In the genomic region with DNA sequence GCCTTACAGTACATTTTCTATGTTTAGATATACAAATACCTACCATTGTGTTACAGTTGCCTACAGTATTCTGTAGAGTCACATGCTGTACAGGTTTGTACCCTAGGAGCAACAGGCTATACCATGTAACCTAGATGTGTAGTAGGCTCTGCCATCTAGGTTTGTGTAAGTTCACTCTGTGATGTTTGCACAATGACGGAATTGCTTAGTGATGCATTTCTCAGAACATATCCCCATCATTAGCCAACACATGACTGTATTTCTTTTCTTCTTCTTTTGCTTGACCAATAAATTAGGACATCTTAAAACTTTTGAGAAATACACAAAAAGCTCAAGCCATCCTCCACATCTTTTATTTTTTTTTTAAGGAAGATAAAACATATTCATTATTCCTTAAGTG, we compare ENCODE assay signal across 21 cellular contexts. TPM values are rescaled to one million over a fixed set of nuclear protein-coding genes. Genes with fewer than 3 reads are reported as not detected.
DNase-seq lines count a peak whose midpoint lies in the region; ATAC-seq and TF ChIP-seq lines count a peak whose summit lies in the region.
"Had no signal": no experiment of that assay in that cellular context is flagged by ENCODE, and none has a peak within 500 bp of the region (broad histone marks: within the 10 kb centered on the region; RNA-seq: fewer than 3 reads in every experiment).

No MANE protein-coding gene starts in this region.

- no peak overlapping the region for H2AFZ ChIP-seq in hepatocyte
- H2AFZ ChIP-seq: GM23338, PC-9 had no signal

- H3K4me3 ChIP-seq in left ventricle myocardium inferior (no peak overlapping the region), coronary artery (no peak overlapping the region), gastrocnemius medialis (no peak overlapping the region), hepatocyte (no peak overlapping the region)
- H3K4me3 ChIP-seq: BLaER1, GM23338, PC-9, SJSA1 had no signal

- H3K27me3 ChIP-seq in left ventricle myocardium inferior (ENCODE audit: low read depth) (no peaks in the 10 kb centered on the region), gastrocnemius medialis (no peaks in the 10 kb centered on the region), hepatocyte (peaks cover 5% of the 10 kb centered on the region)
- H3K27me3 ChIP-seq: SJSA1 had no signal

- TF ChIP-seq CTCF in left ventricle myocardium inferior (IDR thresholded peaks at IDR 0.05; ENCODE audit: borderline replicate concordance) = no peak
- no peak for TF ChIP-seq CTCF in coronary artery (IDR thresholded peaks at IDR 0.05)
- no peak for TF ChIP-seq CTCF in gastrocnemius medialis (IDR thresholded peaks at IDR 0.05 in 4 of 5, conservative IDR thresholded peaks at IDR 0.05 in 1 of 5)
- TF ChIP-seq CTCF in hepatocyte (IDR thresholded peaks at IDR 0.05; ENCODE audit: poor library complexity) = no peak

- intact Hi-C loops in left ventricle myocardium inferior (cut with micrococcal nuclease) (no loop called here), Right ventricle myocardium inferior (cut with DNase I) (no loop called here), gastrocnemius medialis (cut with DNase I; ENCODE audit: low total_unique reads) (no loop called here)

- H3K4me1 ChIP-seq in left ventricle myocardium inferior (peaks cover 62% of the 10 kb centered on the region), gastrocnemius medialis (peaks cover 73% of the 10 kb centered on the region in 2 donors), hepatocyte (ENCODE audit: insufficient read depth) (peaks cover 13% of the 10 kb centered on the region)

- H3K9me3 ChIP-seq in left ventricle myocardium inferior (replicated peaks) (no peaks in the 10 kb centered on the region), gastrocnemius medialis (no peaks in the 10 kb centered on the region), hepatocyte (ENCODE audit: low read depth) (no peaks in the 10 kb centered on the region)
- H3K9me3 ChIP-seq: BLaER1 had no signal

- no peaks in the 10 kb centered on the region for H3K79me2 ChIP-seq in hepatocyte

- 85% methylated on average over 1 of the region's 1 CpG for WGBS in hepatocyte (ENCODE audit: low lambda C conversion rate, missing lambda C conversion rate)

- no peak for ATAC-seq in Right ventricle myocardium inferior
- no peak for ATAC-seq in gastrocnemius medialis
- no peak for ATAC-seq in GM18861 (IDR thresholded peaks at IDR 0.05; ENCODE audit: unreplicated experiment)
- ATAC-seq in GM21825 (IDR thresholded peaks at IDR 0.05; ENCODE audit: unreplicated experiment) = no peak
- no peak for ATAC-seq in GM18520 (IDR thresholded peaks at IDR 0.05; ENCODE audit: unreplicated experiment)
- ATAC-seq: GM23338, left colon had no signal

- no peak overlapping the region for H3K4me2 ChIP-seq in hepatocyte
- H3K4me2 ChIP-seq: BLaER1, GM23338, PC-9 had no signal

- H3K27ac ChIP-seq in left ventricle myocardium inferior (replicated peaks) = peak overlapping the region; percentile 8
- H3K27ac ChIP-seq in coronary artery = peak overlapping the region; percentile 87 to 97
- peak overlapping the region; percentile 89 to 98 (median 95) for H3K27ac ChIP-seq in gastrocnemius medialis
- no peak overlapping the region for H3K27ac ChIP-seq in hepatocyte
- H3K27ac ChIP-seq: BLaER1, PC-9, SJSA1 had no signal

- H3K36me3 ChIP-seq in left ventricle myocardium inferior (no peaks in the 10 kb centered on the region), gastrocnemius medialis (no peaks in the 10 kb centered on the region), hepatocyte (replicated peaks; ENCODE audit: insufficient read depth, low read depth) (no peaks in the 10 kb centered on the region)
- H3K36me3 ChIP-seq: BLaER1, SJSA1 had no signal

- no peaks in the 10 kb centered on the region for H3K9me2 ChIP-seq in hepatocyte (replicated peaks; ENCODE audit: insufficient read depth)

- no peaks in the 10 kb centered on the region for H4K20me1 ChIP-seq in hepatocyte (ENCODE audit: insufficient read depth, poor library complexity, severe bottlenecking)

- in situ Hi-C loops in gastrocnemius medialis (cut with MboI; ENCODE audit: low sequenced_read_pairs in 4 of 4) = loop anchor here in 1 of 4 donors (5.0 to 25.0 kb wide), 2 partner anchors 35 to 1535 kb away; no protein-coding TSS in a partner anchor

- DNase-seq in left ventricle myocardium inferior (no peak), Right ventricle myocardium inferior (ENCODE audit: missing footprints) (no peak), coronary artery (ENCODE audit: low spot score) (no peak), gastrocnemius medialis (no peak), hepatocyte (ENCODE audit: low spot score) (no peak)
- DNase-seq: activated CD8-positive, alpha-beta memory T cell treated with anti-CD3 and anti-CD28 coated beads, Interleukin-2, amount 50 U/mL, for 4 hours; caudate nucleus; glutamatergic neuron; left colon; NCI-H1694; NCI-H774; PC-9; posterior cingulate gyrus; stimulated activated CD4-positive, alpha-beta T cell treated with anti-CD3 and anti-CD28 coated beads, Interleukin-1b, Interleukin-23, amount 100 ng/mL, for 48 hours; stimulated activated naive CD4-positive, alpha-beta T cell had no signal

- peak in 1 of 2 donors; percentile 23 for TF ChIP-seq POLR2A in gastrocnemius medialis (IDR thresholded peaks at IDR 0.05)

RNA-seq across cellular contexts. Expression of a gene that starts 5.5 kb away (rescaled TPM):
- total RNA-seq in left ventricle myocardium inferior = 14.1 TPM
- 28.1 TPM for total RNA-seq in Right ventricle myocardium inferior
- 1,000 to 10,000 TPM in 1 of 4 donors, 100 to 1,000 TPM in 3; 218 to 1,159 (median 337) TPM for total RNA-seq in gastrocnemius medialis
- total RNA-seq in hepatocyte = 15.4 and 21.6 TPM in 2 replicates
- polyA plus RNA-seq in hepatocyte = 26.2 and 35.2 TPM in 2 replicates
